Comparison of ENCODE assay signal across 12 cellular contexts in the genomic region with DNA sequence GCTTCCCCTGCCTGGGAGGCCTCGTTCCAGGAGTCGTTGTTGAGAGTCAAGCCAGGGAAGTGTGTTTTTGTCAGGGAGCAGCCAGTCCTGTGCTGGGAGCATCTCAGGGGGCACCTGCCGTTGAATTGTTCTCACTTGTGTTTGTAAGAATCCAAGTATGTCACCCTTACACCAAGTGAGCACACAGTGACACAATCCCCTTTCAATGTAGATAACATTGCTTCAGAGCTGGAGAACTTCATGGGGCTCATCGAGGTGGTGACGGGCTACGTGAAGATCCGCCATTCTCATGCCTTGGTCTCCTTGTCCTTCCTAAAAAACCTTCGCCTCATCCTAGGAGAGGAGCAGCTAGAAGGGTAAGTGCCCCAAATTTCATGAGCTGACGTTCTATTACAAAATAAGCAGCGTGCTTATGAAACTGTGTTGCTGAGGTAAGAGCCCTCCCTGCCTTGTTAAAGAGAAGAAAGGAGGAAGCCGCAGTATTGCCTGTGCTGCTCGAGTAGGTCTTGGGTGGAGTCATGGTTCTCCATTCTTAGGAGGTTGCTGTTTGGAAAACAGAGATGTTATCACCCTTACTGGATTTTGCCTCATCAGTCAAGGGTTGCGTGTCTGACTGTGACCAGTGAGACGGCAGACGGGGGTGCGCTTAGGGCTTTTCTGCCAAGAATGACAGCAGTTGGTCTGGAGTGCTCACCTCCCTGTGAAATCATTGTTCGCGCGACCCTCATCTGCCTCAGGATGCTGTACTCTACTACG.
DNase-seq lines count a peak whose midpoint lies in the region; ATAC-seq and TF ChIP-seq lines count a peak whose summit lies in the region.
"Had no signal": no experiment of that assay in that cellular context is flagged by ENCODE, and none has a peak within 500 bp of the region (broad histone marks: within the 10 kb centered on the region; RNA-seq: fewer than 3 reads in every experiment).

No MANE protein-coding gene starts in this region.

- peaks cover 16% of the 10 kb centered on the region for H3K4me1 Mint-ChIP-seq in stimulated activated naive CD8-positive, alpha-beta T cell treated with anti-CD3 and anti-CD28 coated beads, Interleukin-15, amount 100 ng/mL, for 72 hours

- H3K27ac Mint-ChIP-seq in stimulated activated naive CD8-positive, alpha-beta T cell treated with anti-CD3 and anti-CD28 coated beads, Interleukin-15, amount 100 ng/mL, for 72 hours = no peak overlapping the region
- H3K27ac Mint-ChIP-seq: activated naive CD4-positive, alpha-beta T cell treated with anti-CD3 and anti-CD28 coated beads for 36 hours had no signal

- no peaks in the 10 kb centered on the region for H3K9me3 Mint-ChIP-seq in stimulated activated naive CD8-positive, alpha-beta T cell treated with anti-CD3 and anti-CD28 coated beads, Interleukin-15, amount 100 ng/mL, for 72 hours
- H3K9me3 Mint-ChIP-seq: activated naive CD4-positive, alpha-beta T cell treated with anti-CD3 and anti-CD28 coated beads for 36 hours had no signal

- H3K27me3 ChIP-seq in heart left ventricle (no peaks in the 10 kb centered on the region), lower lobe of right lung (ENCODE audit: low read depth) (no peaks in the 10 kb centered on the region), uterus (no peaks in the 10 kb centered on the region)

- H3K4me3 Mint-ChIP-seq in stimulated activated naive CD8-positive, alpha-beta T cell treated with anti-CD3 and anti-CD28 coated beads, Interleukin-15, amount 100 ng/mL, for 72 hours = no peak overlapping the region
- H3K4me3 Mint-ChIP-seq: activated naive CD4-positive, alpha-beta T cell treated with anti-CD3 and anti-CD28 coated beads for 36 hours had no signal

- H3K4me3 ChIP-seq in heart left ventricle (no peak overlapping the region), lower lobe of right lung (no peak overlapping the region), uterus (no peak overlapping the region), lower leg skin (ENCODE audit: low read depth, poor library complexity, severe bottlenecking) (no peak overlapping the region)

- 78 to 87% (median 82%) methylated on average over 20 of the region's 20 CpGs for WGBS in heart left ventricle, 4 donors
- WGBS in lower leg skin, 2 donors = 72 to 84% methylated on average over 20 of the region's 20 CpGs

- TF ChIP-seq POLR2A in heart left ventricle (IDR thresholded peaks at IDR 0.05) (no peak), uterus (IDR thresholded peaks at IDR 0.05) (no peak), lower leg skin (IDR thresholded peaks at IDR 0.05) (no peak)

- H3K27me3 Mint-ChIP-seq in stimulated activated naive CD8-positive, alpha-beta T cell treated with anti-CD3 and anti-CD28 coated beads, Interleukin-15, amount 100 ng/mL, for 72 hours = no peaks in the 10 kb centered on the region

- DNase-seq in heart left ventricle = no peak
- DNase-seq in Right ventricle myocardium superior = no peak
- DNase-seq in amniotic epithelial cell (ENCODE audit: low read depth) = peak; percentile 95
- peak; percentile 60 for DNase-seq in lower lobe of right lung
- DNase-seq in uterus = no peak
- DNase-seq in lower leg skin (ENCODE audit: low spot score in 2 of 2) = no peak
- DNase-seq in stimulated activated naive CD8-positive, alpha-beta T cell treated with anti-CD3 and anti-CD28 coated beads, Interleukin-15, amount 100 ng/mL, for 72 hours = no peak
- DNase-seq: activated CD4-positive, alpha-beta T cell treated with anti-CD3 and anti-CD28 coated beads for 4 hours; activated naive CD4-positive, alpha-beta T cell treated with anti-CD3 and anti-CD28 coated beads for 36 hours; NCI-H2081 treated with DMSO at 0.1 percent for 48 hours; stimulated activated CD8-positive, alpha-beta memory T cell treated with anti-CD3 and anti-CD28 coated beads, Interleukin-4, amount 100 ng/mL, for 48 hours had no signal

- peaks cover 0 to 39% (median 8%) of the 10 kb centered on the region in 12 donors for H3K4me1 ChIP-seq in heart left ventricle
- peaks cover 8% of the 10 kb centered on the region for H3K4me1 ChIP-seq in lower lobe of right lung
- no peaks in the 10 kb centered on the region for H3K4me1 ChIP-seq in uterus

- H3K27ac ChIP-seq in heart left ventricle (peak overlapping the region in 4 of 12 donors; percentile 2 to 57 (median 20)), lower lobe of right lung (no peak overlapping the region), uterus (peak overlapping the region; percentile 7 to 69)

- intact Hi-C loops in heart left ventricle (cut with DNase I) = loop anchor here in 3 of 10 donors (5.0 to 10.0 kb wide), 4 partner anchors 122 to 385 kb away; no protein-coding TSS in a partner anchor
- intact Hi-C loops in Right ventricle myocardium superior (cut with DNase I) = loop anchor here (10.0 kb wide), 1 partner anchor 385 kb away; no protein-coding TSS in a partner anchor
- intact Hi-C loops in lower lobe of right lung (cut with DNase I) = no loop called here
- intact Hi-C loops in uterus (cut with DNase I; ENCODE audit: low total_unique reads) = no loop called here
- intact Hi-C loops in lower leg skin (cut with DNase I; ENCODE audit: low total_unique reads) = no loop called here

- H3K36me3 ChIP-seq in heart left ventricle = peaks cover 0 to 56% (median 7%) of the 10 kb centered on the region in 9 donors
- H3K36me3 ChIP-seq in lower lobe of right lung = peaks cover 13% of the 10 kb centered on the region
- no peaks in the 10 kb centered on the region for H3K36me3 ChIP-seq in uterus

- TF ChIP-seq CTCF in heart left ventricle (IDR thresholded peaks at IDR 0.05) (no peak), lower lobe of right lung (IDR thresholded peaks at IDR 0.05) (no peak), uterus (IDR thresholded peaks at IDR 0.05) (no peak), lower leg skin (IDR thresholded peaks at IDR 0.05) (no peak)

- no peaks in the 10 kb centered on the region for H3K9me3 ChIP-seq in heart left ventricle
- H3K9me3 ChIP-seq in lower lobe of right lung = no peaks in the 10 kb centered on the region
- no peaks in the 10 kb centered on the region for H3K9me3 ChIP-seq in uterus

- peak in 3 of 4 donors; percentile 6 to 52 (median 18) for ATAC-seq in heart left ventricle
- ATAC-seq in Right ventricle myocardium superior (ENCODE audit: poor library complexity) = no peak
- ATAC-seq in lower lobe of right lung = peak; percentile 52 to 76
- no peak for ATAC-seq in HG03432 (IDR thresholded peaks at IDR 0.05; ENCODE audit: unreplicated experiment)
- ATAC-seq in stimulated activated naive CD8-positive, alpha-beta T cell treated with anti-CD3 and anti-CD28 coated beads, Interleukin-15, amount 100 ng/mL, for 72 hours = no peak

Comparison
In these comparisons a context has a peak if more than half of its experiments do, and no peak if none do; other contexts are left out.
1. ATAC-seq: peak in heart left ventricle (3 of 4) and lower lobe of right lung (2 of 2); none in Right ventricle myocardium superior (single experiment), HG03432 (single experiment) and stimulated activated naive CD8-positive, alpha-beta T cell treated with anti-CD3 and anti-CD28 coated beads, Interleukin-15, amount 100 ng/mL, for 72 hours (single experiment).
2. DNase-seq: peak in amniotic epithelial cell (single experiment) and lower lobe of right lung (single experiment); none in heart left ventricle (0 of 5), Right ventricle myocardium superior (single experiment), uterus (0 of 2), lower leg skin (0 of 2) and stimulated activated naive CD8-positive, alpha-beta T cell treated with anti-CD3 and anti-CD28 coated beads, Interleukin-15, amount 100 ng/mL, for 72 hours (0 of 2).